ENCODE assay signal across 26 cellular contexts in genomic region chr4:139686130-139686529, GRCh38. TPM values are rescaled to one million over a fixed set of nuclear protein-coding genes. Genes with fewer than 3 reads are reported as not detected.
A peak's percentile ranks its signal among the peaks of the same experiment; 100 is the strongest.
DNase-seq lines count a peak whose midpoint lies in the region; ATAC-seq and TF ChIP-seq lines count a peak whose summit lies in the region.
"Had no signal": no experiment of that assay in that cellular context is flagged by ENCODE, and none has a peak within 500 bp of the region (broad histone marks: within the 10 kb centered on the region; RNA-seq: fewer than 3 reads in every experiment).

No MANE protein-coding gene starts in this region.

- H3K36me3 ChIP-seq in cardiac muscle cell (no peaks in the 10 kb centered on the region), heart left ventricle (peaks cover 0 to 23% (median 0%) of the 10 kb centered on the region in 9 donors), ascending aorta (peaks cover 0 to 8% of the 10 kb centered on the region in 2 donors), mesendoderm (ENCODE audit: control insufficient read depth, insufficient read depth, low read length) (no peaks in the 10 kb centered on the region), tibial artery (peaks cover 0 to 11% (median 0%) of the 10 kb centered on the region in 3 donors)
- H3K36me3 ChIP-seq: BE2C had no signal

- no peak overlapping the region for H2BK5ac ChIP-seq in mesendoderm (ENCODE audit: low read length)

- H3K79me1 ChIP-seq in mesendoderm (ENCODE audit: low read length) = peaks cover 2% of the 10 kb centered on the region

- no peak overlapping the region for H3K23ac ChIP-seq in mesendoderm (ENCODE audit: low read length)

- H3K4me2 ChIP-seq in mesendoderm (ENCODE audit: low read length) = no peak overlapping the region

- no peak for DNase-seq in cardiac muscle cell (ENCODE audit: low read depth in 1 of 2, low spot score in 1 of 2)
- no peak for DNase-seq in heart left ventricle
- no peak for DNase-seq in ascending aorta (ENCODE audit: low spot score in 2 of 2)
- peak; percentile 59 for DNase-seq in mesendoderm
- DNase-seq in tibial artery = no peak
- no peak for DNase-seq in MCF 10A (ENCODE audit: unreplicated experiment)
- DNase-seq in NCI-H2107 treated with DMSO at 0.1 percent for 48 hours (lab: John Stamatoyannopoulos, UW; ENCODE audit: unreplicated experiment) = no peak
- no peak for DNase-seq in NCI-H1417 (lab: John Stamatoyannopoulos, UW)
- DNase-seq: 8988T; ACHN; BE2C; DMS153; DND-41; Karpas-422; MV-4-11; NCI-H1105; NCI-H146; NCI-H1930; NCI-H2107; NCI-H446; NCI-H524 treated with DMSO at 0.1 percent for 48 hours; NCI-H82; NK-92 treated with Interleukin-12 subunit alpha and Interleukin-12 subunit beta, amount 100 ng/mL, for 24 hours; RPMI8226; SHP77 had no signal

- H3K9me3 ChIP-seq in cardiac muscle cell (ENCODE audit: low read depth) (no peaks in the 10 kb centered on the region), heart left ventricle (no peaks in the 10 kb centered on the region), ascending aorta (no peaks in the 10 kb centered on the region), tibial artery (no peaks in the 10 kb centered on the region)
- H3K9me3 ChIP-seq: BE2C had no signal

- no peak overlapping the region for H4K8ac ChIP-seq in mesendoderm (ENCODE audit: low read depth, low read length)

- ATAC-seq in heart left ventricle = no peak
- ATAC-seq: HCT116 had no signal

- H3K27ac Mint-ChIP-seq in MCF 10A (ENCODE audit: low read depth, unreplicated experiment) = no peak overlapping the region

- no peak overlapping the region for H4K5ac ChIP-seq in mesendoderm (ENCODE audit: low read length)

- H3K4ac ChIP-seq in mesendoderm (ENCODE audit: low read depth, low read length) = no peak overlapping the region

- no peak overlapping the region for H3K4me3 Mint-ChIP-seq in MCF 10A (ENCODE audit: unreplicated experiment)

- H2BK15ac ChIP-seq in mesendoderm (replicated peaks; ENCODE audit: low read depth) = no peak overlapping the region

- CTCF ChIA-PET in MCF 10A (lab: Yijun Ruan, JAX) = no interaction called here

- H3K27ac ChIP-seq in cardiac muscle cell = peak overlapping the region; percentile 72
- peak overlapping the region in 4 of 12 donors; percentile 0 to 56 (median 38) for H3K27ac ChIP-seq in heart left ventricle
- H3K27ac ChIP-seq in ascending aorta = peak overlapping the region; percentile 67 to 69
- no peak overlapping the region for H3K27ac ChIP-seq in mesendoderm (ENCODE audit: low read depth, low read length)
- peak overlapping the region; percentile 11 to 26 for H3K27ac ChIP-seq in tibial artery

- H2AK5ac ChIP-seq in mesendoderm (ENCODE audit: low read length) = no peak overlapping the region

- intact Hi-C loops in heart left ventricle (cut with DNase I) (no loop called here), ascending aorta (cut with DNase I) (no loop called here), tibial artery (cut with DNase I; ENCODE audit: low total_unique reads) (loop anchor here (2.0 kb wide), 1 partner anchor 25 kb away; no protein-coding TSS in a partner anchor), MCF 10A (cut with micrococcal nuclease) (no loop called here)

- no TSS peak for BruUV-seq in MCF 10A (replicated peaks; lab: Mats Ljungman, UMichigan)

- H3K18ac ChIP-seq in mesendoderm (ENCODE audit: low read length) = no peak overlapping the region

- no peaks in the 10 kb centered on the region for H3K9me3 Mint-ChIP-seq in MCF 10A (ENCODE audit: unreplicated experiment)

- H3K27me3 Mint-ChIP-seq in MCF 10A (ENCODE audit: insufficient read depth, unreplicated experiment) = no peaks in the 10 kb centered on the region

- H3K4me1 Mint-ChIP-seq in MCF 10A (ENCODE audit: insufficient read depth, unreplicated experiment) = peaks cover 23% of the 10 kb centered on the region

- H3K9ac ChIP-seq in mesendoderm (ENCODE audit: low read length) = no peak overlapping the region

- no peaks in the 10 kb centered on the region for H3K79me2 ChIP-seq in mesendoderm (ENCODE audit: control insufficient read depth, insufficient read depth, low read length)

- H3K36me3 Mint-ChIP-seq in MCF 10A (ENCODE audit: insufficient read depth, unreplicated experiment) = peaks cover 32% of the 10 kb centered on the region

- H3K56ac ChIP-seq in mesendoderm (ENCODE audit: low read length) = no peak overlapping the region

- H3K4me3 ChIP-seq in cardiac muscle cell (no peak overlapping the region), heart left ventricle (no peak overlapping the region), ascending aorta (no peak overlapping the region), mesendoderm (ENCODE audit: low read length) (no peak overlapping the region), tibial artery (no peak overlapping the region)

- no peak for TF ChIP-seq POLR2A in heart left ventricle (IDR thresholded peaks at IDR 0.05)

- WGBS in heart left ventricle, 4 donors = 39 to 57% (median 39%) methylated on average over 1 of the region's 1 CpG
- WGBS in mesendoderm (ENCODE audit: extremely low coverage, insufficient coverage, low lambda C conversion rate) = no CpG with 5 or more reads among the region's 1 CpG

- TF ChIP-seq CTCF in cardiac muscle cell (IDR thresholded peaks at IDR 0.05; ENCODE audit: low read depth, low read length) (no peak), heart left ventricle (IDR thresholded peaks at IDR 0.05) (no peak), ascending aorta (IDR thresholded peaks at IDR 0.05) (no peak), tibial artery (IDR thresholded peaks at IDR 0.05) (no peak), MCF 10A (IDR thresholded peaks at IDR 0.05; ENCODE audit: unreplicated experiment) (no peak)

- H3K4me1 ChIP-seq in cardiac muscle cell (ENCODE audit: low read depth) (peaks cover 38% of the 10 kb centered on the region), heart left ventricle (peaks cover 6 to 55% (median 37%) of the 10 kb centered on the region in 12 donors), ascending aorta (peaks cover 0 to 17% of the 10 kb centered on the region in 2 donors), mesendoderm (ENCODE audit: control insufficient read depth, low read depth, low read length) (no peaks in the 10 kb centered on the region), tibial artery (peaks cover 0 to 39% (median 19%) of the 10 kb centered on the region in 4 donors)

- POLR2A ChIA-PET in MCF 10A (lab: Yijun Ruan, JAX) = no interaction called here

- H2BK120ac ChIP-seq in mesendoderm (ENCODE audit: low read depth, low read length) = no peak overlapping the region

- H3K27me3 ChIP-seq in cardiac muscle cell (no peaks in the 10 kb centered on the region), heart left ventricle (no peaks in the 10 kb centered on the region), ascending aorta (no peaks in the 10 kb centered on the region), mesendoderm (ENCODE audit: insufficient read depth, low read length, poor library complexity) (no peaks in the 10 kb centered on the region), tibial artery (no peaks in the 10 kb centered on the region)
- H3K27me3 ChIP-seq: BE2C had no signal

RNA-seq across cellular contexts. Expression of gene MGST2, which starts 20.5 kb away (rescaled TPM):
- total RNA-seq in cardiac muscle cell = 36.5 and 57.1 TPM in 2 replicates
- polyA plus RNA-seq in cardiac muscle cell = 66.9 and 90.8 TPM in 2 replicates
- 100 to 1,000 TPM in 7 of 9 donors, 10 to 100 TPM in 2; 94.7 to 122 (median 105) TPM for total RNA-seq in heart left ventricle
- 100 to 1,000 TPM in 1 of 2 donors, 10 to 100 TPM in 1; 86.6 to 209 TPM for polyA plus RNA-seq in heart left ventricle
- 34.4 TPM for total RNA-seq in ascending aorta
- 46.4 TPM for polyA plus RNA-seq in mesendoderm (2013, experiment 1 of 2)
- 43.8 TPM for polyA plus RNA-seq in mesendoderm (2013, experiment 2 of 2)
- total RNA-seq in MCF 10A (2022) = 27.5 and 41.5 TPM in 2 replicates
